1 cellular context compared by ENCODE assay signal in the genomic region with DNA sequence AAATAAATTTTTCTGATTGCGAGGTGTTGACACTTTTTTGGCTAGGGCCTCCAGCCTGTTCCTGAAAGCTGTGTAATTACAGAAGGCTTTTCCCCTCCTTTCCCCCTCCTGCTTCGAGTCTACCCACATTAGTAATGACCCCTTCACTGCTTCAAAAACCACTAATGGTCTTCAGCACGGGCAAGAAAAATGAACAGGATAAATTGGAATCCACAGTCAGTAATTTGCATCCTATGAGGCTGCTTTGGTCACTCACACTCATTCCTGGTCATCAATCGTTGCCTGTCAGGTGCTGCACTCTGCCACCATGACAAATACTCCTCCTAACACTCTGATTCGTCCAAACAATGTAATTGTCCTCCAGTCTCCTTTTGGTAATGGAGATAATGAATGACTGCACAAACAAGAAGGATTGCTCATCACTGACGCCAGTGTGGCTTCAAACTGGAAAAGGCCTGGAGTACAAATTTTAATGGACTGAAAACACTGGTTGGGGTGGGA.
TF ChIP-seq lines count a peak whose summit lies in the region.

No MANE protein-coding gene starts in this region.

TF ChIP-seq in K562, 482 proteins besides CTCF, POLR2A, EP300 and RAD21 (continued from another document and continues in another):
- peak; percentile 56 for TF ChIP-seq TAL1 (IDR thresholded peaks at IDR 0.05)
- no peak for TF ChIP-seq NR2F6 (CRISPR knock-in tag; IDR thresholded peaks at IDR 0.05)
- TF ChIP-seq, protein P1, sequence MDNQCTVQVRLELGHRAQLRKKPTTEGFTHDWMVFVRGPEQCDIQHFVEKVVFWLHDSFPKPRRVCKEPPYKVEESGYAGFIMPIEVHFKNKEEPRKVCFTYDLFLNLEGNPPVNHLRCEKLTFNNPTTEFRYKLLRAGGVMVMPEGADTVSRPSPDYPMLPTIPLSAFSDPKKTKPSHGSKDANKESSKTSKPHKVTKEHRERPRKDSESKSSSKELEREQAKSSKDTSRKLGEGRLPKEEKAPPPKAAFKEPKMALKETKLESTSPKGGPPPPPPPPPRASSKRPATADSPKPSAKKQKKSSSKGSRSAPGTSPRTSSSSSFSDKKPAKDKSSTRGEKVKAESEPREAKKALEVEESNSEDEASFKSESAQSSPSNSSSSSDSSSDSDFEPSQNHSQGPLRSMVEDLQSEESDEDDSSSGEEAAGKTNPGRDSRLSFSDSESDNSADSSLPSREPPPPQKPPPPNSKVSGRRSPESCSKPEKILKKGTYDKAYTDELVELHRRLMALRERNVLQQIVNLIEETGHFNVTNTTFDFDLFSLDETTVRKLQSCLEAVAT (IDR thresholded peaks at IDR 0.05), result no peak
- TF ChIP-seq MXI1 (IDR thresholded peaks at IDR 0.05; ENCODE audit: low read depth, low read length), result no peak
- TF ChIP-seq, protein P2, sequence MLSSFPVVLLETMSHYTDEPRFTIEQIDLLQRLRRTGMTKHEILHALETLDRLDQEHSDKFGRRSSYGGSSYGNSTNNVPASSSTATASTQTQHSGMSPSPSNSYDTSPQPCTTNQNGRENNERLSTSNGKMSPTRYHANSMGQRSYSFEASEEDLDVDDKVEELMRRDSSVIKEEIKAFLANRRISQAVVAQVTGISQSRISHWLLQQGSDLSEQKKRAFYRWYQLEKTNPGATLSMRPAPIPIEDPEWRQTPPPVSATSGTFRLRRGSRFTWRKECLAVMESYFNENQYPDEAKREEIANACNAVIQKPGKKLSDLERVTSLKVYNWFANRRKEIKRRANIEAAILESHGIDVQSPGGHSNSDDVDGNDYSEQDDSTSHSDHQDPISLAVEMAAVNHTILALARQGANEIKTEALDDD (IDR thresholded peaks at IDR 0.05), result no peak
- TF ChIP-seq CC2D1A (IDR thresholded peaks at IDR 0.05), result 0 out of 2 replicates have a peak, but pooled peaks have one; percentile 35
- TF ChIP-seq ZNF57 (CRISPR knock-in tag; IDR thresholded peaks at IDR 0.05), result peak; percentile 84; the same call in 1 of the 2 replicates
- TF ChIP-seq MBD2 (IDR thresholded peaks at IDR 0.05; ENCODE audit: borderline replicate concordance, low read depth), result peak; percentile 28; the same call in 1 of the 2 replicates
- TF ChIP-seq, protein P3, sequence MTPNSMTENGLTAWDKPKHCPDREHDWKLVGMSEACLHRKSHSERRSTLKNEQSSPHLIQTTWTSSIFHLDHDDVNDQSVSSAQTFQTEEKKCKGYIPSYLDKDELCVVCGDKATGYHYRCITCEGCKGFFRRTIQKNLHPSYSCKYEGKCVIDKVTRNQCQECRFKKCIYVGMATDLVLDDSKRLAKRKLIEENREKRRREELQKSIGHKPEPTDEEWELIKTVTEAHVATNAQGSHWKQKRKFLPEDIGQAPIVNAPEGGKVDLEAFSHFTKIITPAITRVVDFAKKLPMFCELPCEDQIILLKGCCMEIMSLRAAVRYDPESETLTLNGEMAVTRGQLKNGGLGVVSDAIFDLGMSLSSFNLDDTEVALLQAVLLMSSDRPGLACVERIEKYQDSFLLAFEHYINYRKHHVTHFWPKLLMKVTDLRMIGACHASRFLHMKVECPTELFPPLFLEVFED (CRISPR knock-in tag; conservative IDR thresholded peaks at IDR 0.05), result no peak
- TF ChIP-seq, protein P4, sequence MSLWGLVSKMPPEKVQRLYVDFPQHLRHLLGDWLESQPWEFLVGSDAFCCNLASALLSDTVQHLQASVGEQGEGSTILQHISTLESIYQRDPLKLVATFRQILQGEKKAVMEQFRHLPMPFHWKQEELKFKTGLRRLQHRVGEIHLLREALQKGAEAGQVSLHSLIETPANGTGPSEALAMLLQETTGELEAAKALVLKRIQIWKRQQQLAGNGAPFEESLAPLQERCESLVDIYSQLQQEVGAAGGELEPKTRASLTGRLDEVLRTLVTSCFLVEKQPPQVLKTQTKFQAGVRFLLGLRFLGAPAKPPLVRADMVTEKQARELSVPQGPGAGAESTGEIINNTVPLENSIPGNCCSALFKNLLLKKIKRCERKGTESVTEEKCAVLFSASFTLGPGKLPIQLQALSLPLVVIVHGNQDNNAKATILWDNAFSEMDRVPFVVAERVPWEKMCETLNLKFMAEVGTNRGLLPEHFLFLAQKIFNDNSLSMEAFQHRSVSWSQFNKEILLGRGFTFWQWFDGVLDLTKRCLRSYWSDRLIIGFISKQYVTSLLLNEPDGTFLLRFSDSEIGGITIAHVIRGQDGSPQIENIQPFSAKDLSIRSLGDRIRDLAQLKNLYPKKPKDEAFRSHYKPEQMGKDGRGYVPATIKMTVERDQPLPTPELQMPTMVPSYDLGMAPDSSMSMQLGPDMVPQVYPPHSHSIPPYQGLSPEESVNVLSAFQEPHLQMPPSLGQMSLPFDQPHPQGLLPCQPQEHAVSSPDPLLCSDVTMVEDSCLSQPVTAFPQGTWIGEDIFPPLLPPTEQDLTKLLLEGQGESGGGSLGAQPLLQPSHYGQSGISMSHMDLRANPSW (CRISPR knock-in tag; IDR thresholded peaks at IDR 0.05), result no peak
- no peak for TF ChIP-seq ATF1 (CRISPR knock-in tag; IDR thresholded peaks at IDR 0.05)
- peak; percentile 70 for TF ChIP-seq ATF1 (tag; IDR thresholded peaks at IDR 0.05)
- TF ChIP-seq, protein P5, sequence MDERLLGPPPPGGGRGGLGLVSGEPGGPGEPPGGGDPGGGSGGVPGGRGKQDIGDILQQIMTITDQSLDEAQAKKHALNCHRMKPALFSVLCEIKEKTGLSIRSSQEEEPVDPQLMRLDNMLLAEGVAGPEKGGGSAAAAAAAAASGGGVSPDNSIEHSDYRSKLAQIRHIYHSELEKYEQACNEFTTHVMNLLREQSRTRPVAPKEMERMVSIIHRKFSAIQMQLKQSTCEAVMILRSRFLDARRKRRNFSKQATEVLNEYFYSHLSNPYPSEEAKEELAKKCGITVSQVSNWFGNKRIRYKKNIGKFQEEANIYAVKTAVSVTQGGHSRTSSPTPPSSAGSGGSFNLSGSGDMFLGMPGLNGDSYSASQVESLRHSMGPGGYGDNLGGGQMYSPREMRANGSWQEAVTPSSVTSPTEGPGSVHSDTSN (CRISPR knock-in tag; IDR thresholded peaks at IDR 0.05; ENCODE audit: low read depth), result peak; percentile 62; the same call in 1 of the 2 replicates
- TF ChIP-seq, protein P5 (tag; conservative IDR thresholded peaks at IDR 0.05; ENCODE audit: low read depth), result peak; percentile 100
- TF ChIP-seq, protein P6, sequence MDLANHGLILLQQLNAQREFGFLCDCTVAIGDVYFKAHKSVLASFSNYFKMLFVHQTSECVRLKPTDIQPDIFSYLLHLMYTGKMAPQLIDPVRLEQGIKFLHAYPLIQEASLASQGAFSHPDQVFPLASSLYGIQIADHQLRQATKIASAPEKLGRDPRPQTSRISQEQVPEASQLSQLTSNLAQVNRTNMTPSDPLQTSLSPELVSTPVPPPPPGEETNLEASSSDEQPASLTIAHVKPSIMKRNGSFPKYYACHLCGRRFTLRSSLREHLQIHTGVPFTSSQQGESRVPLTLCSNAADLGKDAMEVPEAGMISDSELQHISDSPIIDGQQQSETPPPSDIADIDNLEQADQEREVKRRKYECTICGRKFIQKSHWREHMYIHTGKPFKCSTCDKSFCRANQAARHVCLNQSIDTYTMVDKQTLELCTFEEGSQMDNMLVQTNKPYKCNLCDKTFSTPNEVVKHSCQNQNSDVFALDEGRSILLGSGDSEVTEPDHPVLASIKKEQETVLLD (IDR thresholded peaks at IDR 0.05), result no peak
- 0 out of 2 replicates have a peak, but pooled peaks have one; percentile 26 for TF ChIP-seq NCOA1 (IDR thresholded peaks at IDR 0.05; ENCODE audit: low read depth)
- no peak for TF ChIP-seq ZNF23 (CRISPR knock-in tag; IDR thresholded peaks at IDR 0.05)
- TF ChIP-seq RFX7 (CRISPR knock-in tag; IDR thresholded peaks at IDR 0.05), result no peak
- peak; percentile 60; the same call in 1 of the 2 replicates for TF ChIP-seq CEBPG (CRISPR knock-in tag; IDR thresholded peaks at IDR 0.05)
- TF ChIP-seq CEBPG (tag; conservative IDR thresholded peaks at IDR 0.05 in 1 of 2, IDR thresholded peaks at IDR 0.05 in 1 of 2), result peak in 1 of 2 experiments; percentile 12; a peak in 1 of 4 replicates
- TF ChIP-seq CBFA2T2 (conservative IDR thresholded peaks at IDR 0.05), result no peak
- TF ChIP-seq, protein P7, sequence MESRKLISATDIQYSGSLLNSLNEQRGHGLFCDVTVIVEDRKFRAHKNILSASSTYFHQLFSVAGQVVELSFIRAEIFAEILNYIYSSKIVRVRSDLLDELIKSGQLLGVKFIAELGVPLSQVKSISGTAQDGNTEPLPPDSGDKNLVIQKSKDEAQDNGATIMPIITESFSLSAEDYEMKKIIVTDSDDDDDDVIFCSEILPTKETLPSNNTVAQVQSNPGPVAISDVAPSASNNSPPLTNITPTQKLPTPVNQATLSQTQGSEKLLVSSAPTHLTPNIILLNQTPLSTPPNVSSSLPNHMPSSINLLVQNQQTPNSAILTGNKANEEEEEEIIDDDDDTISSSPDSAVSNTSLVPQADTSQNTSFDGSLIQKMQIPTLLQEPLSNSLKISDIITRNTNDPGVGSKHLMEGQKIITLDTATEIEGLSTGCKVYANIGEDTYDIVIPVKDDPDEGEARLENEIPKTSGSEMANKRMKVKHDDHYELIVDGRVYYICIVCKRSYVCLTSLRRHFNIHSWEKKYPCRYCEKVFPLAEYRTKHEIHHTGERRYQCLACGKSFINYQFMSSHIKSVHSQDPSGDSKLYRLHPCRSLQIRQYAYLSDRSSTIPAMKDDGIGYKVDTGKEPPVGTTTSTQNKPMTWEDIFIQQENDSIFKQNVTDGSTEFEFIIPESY (CRISPR knock-in tag; IDR thresholded peaks at IDR 0.05), result no peak
- TF ChIP-seq RCOR1 (IDR thresholded peaks at IDR 0.05; ENCODE audit: borderline replicate concordance in 1 of 2, low read depth in 2 of 2, low read length in 2 of 2), result peak in 1 of 2 experiments; percentile 79; a peak in 1 of 4 replicates
- TF ChIP-seq PHB (CRISPR knock-in tag; IDR thresholded peaks at IDR 0.05), result no peak
- no peak for TF ChIP-seq BMI1 (IDR thresholded peaks at IDR 0.05; ENCODE audit: low read length)
- no peak for TF ChIP-seq ZNF134 (CRISPR knock-in tag; conservative IDR thresholded peaks at IDR 0.05)
- TF ChIP-seq ZNF384 (IDR thresholded peaks at IDR 0.05; ENCODE audit: low read depth, low read length), result peak; percentile 12; the same call in 1 of the 2 replicates
- TF ChIP-seq TGIF2 (CRISPR knock-in tag; IDR thresholded peaks at IDR 0.05), result no peak
- peak; percentile 72; the same call in 1 of the 2 replicates for TF ChIP-seq ATF7 (IDR thresholded peaks at IDR 0.05)
- peak; percentile 76 for TF ChIP-seq BHLHE40 (IDR thresholded peaks at IDR 0.05; ENCODE audit: low read length)
- TF ChIP-seq MTA2 (IDR thresholded peaks at IDR 0.05; ENCODE audit: low read depth), result 0 out of 2 replicates have a peak, but pooled peaks have one; percentile 14
- peak; percentile 55; the same call in 1 of the 2 replicates for TF ChIP-seq MECOM (CRISPR knock-in tag; IDR thresholded peaks at IDR 0.05)
- no peak for TF ChIP-seq ZNF561 (CRISPR knock-in tag; conservative IDR thresholded peaks at IDR 0.05)
- no peak for TF ChIP-seq GTF2F1 (IDR thresholded peaks at IDR 0.05; ENCODE audit: low read depth, low read length)
- peak; percentile 32; the same call in 1 of the 2 replicates for TF ChIP-seq SMAD4 (CRISPR knock-in tag; conservative IDR thresholded peaks at IDR 0.05)
- TF ChIP-seq ZNF140 (CRISPR knock-in tag; IDR thresholded peaks at IDR 0.05), result no peak
- peak; percentile 31; the same call in 1 of the 2 replicates for TF ChIP-seq EP400 (IDR thresholded peaks at IDR 0.05)
- no peak for TF ChIP-seq CCAR2 (IDR thresholded peaks at IDR 0.05; ENCODE audit: low read depth, low read length)
- TF ChIP-seq HDAC6 (IDR thresholded peaks at IDR 0.05; ENCODE audit: low read depth, low read length), result no peak
- TF ChIP-seq TBP (optimal IDR thresholded peaks at IDR 0.05; ENCODE audit: low read depth, low read length), result no peak
- TF ChIP-seq, protein P8, sequence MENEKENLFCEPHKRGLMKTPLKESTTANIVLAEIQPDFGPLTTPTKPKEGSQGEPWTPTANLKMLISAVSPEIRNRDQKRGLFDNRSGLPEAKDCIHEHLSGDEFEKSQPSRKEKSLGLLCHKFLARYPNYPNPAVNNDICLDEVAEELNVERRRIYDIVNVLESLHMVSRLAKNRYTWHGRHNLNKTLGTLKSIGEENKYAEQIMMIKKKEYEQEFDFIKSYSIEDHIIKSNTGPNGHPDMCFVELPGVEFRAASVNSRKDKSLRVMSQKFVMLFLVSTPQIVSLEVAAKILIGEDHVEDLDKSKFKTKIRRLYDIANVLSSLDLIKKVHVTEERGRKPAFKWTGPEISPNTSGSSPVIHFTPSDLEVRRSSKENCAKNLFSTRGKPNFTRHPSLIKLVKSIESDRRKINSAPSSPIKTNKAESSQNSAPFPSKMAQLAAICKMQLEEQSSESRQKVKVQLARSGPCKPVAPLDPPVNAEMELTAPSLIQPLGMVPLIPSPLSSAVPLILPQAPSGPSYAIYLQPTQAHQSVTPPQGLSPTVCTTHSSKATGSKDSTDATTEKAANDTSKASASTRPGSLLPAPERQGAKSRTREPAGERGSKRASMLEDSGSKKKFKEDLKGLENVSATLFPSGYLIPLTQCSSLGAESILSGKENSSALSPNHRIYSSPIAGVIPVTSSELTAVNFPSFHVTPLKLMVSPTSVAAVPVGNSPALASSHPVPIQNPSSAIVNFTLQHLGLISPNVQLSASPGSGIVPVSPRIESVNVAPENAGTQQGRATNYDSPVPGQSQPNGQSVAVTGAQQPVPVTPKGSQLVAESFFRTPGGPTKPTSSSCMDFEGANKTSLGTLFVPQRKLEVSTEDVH (IDR thresholded peaks at IDR 0.05; ENCODE audit: low read depth, partially characterized antibody), result no peak
- no peak for TF ChIP-seq HEY1 (CRISPR knock-in tag; IDR thresholded peaks at IDR 0.05; ENCODE audit: borderline replicate concordance)
- TF ChIP-seq CBX1 (IDR thresholded peaks at IDR 0.05; ENCODE audit: low read depth), result no peak
- peak in 1 of 2 experiments; percentile 61; a peak in 1 of 4 replicates for TF ChIP-seq TRIM24 (IDR thresholded peaks at IDR 0.05)
- TF ChIP-seq, protein P9, sequence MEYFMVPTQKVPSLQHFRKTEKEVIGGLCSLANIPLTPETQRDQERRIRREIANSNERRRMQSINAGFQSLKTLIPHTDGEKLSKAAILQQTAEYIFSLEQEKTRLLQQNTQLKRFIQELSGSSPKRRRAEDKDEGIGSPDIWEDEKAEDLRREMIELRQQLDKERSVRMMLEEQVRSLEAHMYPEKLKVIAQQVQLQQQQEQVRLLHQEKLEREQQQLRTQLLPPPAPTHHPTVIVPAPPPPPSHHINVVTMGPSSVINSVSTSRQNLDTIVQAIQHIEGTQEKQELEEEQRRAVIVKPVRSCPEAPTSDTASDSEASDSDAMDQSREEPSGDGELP (CRISPR knock-in tag; IDR thresholded peaks at IDR 0.05; ENCODE audit: borderline replicate concordance), result no peak
- no peak for TF ChIP-seq HMG20B (CRISPR knock-in tag; IDR thresholded peaks at IDR 0.05)
- no peak for TF ChIP-seq BRCA1 (IDR thresholded peaks at IDR 0.05)
- no peak for TF ChIP-seq BRCA1 (CRISPR knock-in tag; IDR thresholded peaks at IDR 0.05)
- TF ChIP-seq, protein P10, sequence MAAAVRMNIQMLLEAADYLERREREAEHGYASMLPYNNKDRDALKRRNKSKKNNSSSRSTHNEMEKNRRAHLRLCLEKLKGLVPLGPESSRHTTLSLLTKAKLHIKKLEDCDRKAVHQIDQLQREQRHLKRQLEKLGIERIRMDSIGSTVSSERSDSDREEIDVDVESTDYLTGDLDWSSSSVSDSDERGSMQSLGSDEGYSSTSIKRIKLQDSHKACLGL (CRISPR knock-in tag; IDR thresholded peaks at IDR 0.05; ENCODE audit: borderline replicate concordance, poor library complexity, severe bottlenecking), result no peak
- TF ChIP-seq ZNF24 (IDR thresholded peaks at IDR 0.05), result no peak
